8 cellular contexts compared by ENCODE assay signal in the genomic region with DNA sequence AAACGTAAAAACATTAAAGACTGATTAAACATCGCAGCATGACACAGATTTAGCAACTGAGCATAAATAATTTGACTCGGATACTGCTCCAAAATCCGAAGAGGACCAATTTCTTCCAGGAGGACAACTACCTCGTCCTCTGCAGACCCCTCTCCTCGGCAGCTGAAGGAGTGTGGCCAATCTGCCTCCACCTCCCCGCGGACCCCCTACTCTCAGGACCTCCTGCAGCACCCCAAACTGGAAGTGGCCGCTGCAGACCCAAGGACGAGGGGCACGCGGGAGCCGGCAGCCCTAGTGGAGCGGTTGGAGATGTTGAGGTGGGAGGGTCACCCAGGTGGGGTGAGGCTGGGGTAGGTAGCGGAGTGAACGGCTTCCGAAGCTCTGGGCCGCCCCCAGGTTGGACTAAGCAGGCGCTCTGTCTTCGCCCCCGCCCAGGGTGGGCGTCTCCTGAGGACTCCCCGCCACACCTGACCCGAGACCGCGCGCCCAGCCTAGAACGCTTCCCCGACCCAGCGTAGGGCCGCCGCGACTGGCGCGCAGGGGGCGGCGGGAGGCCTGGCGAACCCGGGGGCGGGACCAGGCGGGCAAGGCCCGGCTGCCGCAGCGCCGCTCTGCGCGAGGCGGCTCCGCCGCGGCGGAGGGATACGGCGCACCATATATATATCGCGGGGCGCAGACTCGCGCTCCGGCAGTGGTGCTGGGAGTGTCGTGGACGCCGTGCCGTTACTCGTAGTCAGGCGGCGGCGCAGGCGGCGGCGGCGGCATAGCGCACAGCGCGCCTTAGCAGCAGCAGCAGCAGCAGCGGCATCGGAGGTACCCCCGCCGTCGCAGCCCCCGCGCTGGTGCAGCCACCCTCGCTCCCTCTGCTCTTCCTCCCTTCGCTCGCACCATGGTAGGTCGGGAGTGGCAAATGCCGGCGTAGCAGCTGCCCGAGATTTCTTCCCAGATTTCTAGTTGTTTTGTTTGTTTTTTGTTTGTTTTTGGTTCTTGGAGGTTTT. TPM values are rescaled to one million over a fixed set of nuclear protein-coding genes. Genes with fewer than 3 reads are reported as not detected.
DNase-seq lines count a peak whose midpoint lies in the region; ATAC-seq and TF ChIP-seq lines count a peak whose summit lies in the region.

TSS of gene CALM1 (plus strand) at position 688 of the 998 bp plus-strand sequence. CDS start at position 890, 202 bp downstream.

- H3K4me2 ChIP-seq in OCI-LY7 (ENCODE audit: low read length), result peak within 1 kb of the TSS; percentile 83

- H3K27ac ChIP-seq in HUES6 (ENCODE audit: low read depth, low read length) (no peak within 1 kb of the TSS), OCI-LY7 (ENCODE audit: low read depth, low read length, poor library complexity, severe bottlenecking) (peak within 1 kb of the TSS; percentile 79)

- H3K27me3 ChIP-seq in HUES6 (ENCODE audit: control insufficient read depth, insufficient read depth, low read length), result no peaks in the 10 kb centered on the region; the same call in 1 of the 2 replicates
- no peaks in the 10 kb centered on the region for H3K27me3 ChIP-seq in mucosa of stomach (ENCODE audit: control insufficient read depth, insufficient read depth, low read length)

- TSS peak; percentile 94 for BruUV-seq in OCI-LY7 (replicated peaks; lab: Mats Ljungman, UMichigan)

- H3K9ac ChIP-seq in HUES6 (ENCODE audit: low read length) (peak within 1 kb of the TSS; percentile 90), mucosa of stomach (ENCODE audit: low read length) (peak within 1 kb of the TSS; percentile 93)

- DNase-seq in D341Med (ENCODE audit: low spot score), result peak; percentile 98
- DNase-seq in OCI-LY7 (ENCODE audit: low spot score), result peak; percentile 94
- peak; percentile 98 for DNase-seq in activated T-cell treated with anti-CD3 and anti-CD28 coated beads for 48 hours (ENCODE audit: low read depth)
- no peak for DNase-seq in epithelial cell of proximal tubule (ENCODE audit: low read depth)
- peak; percentile 97 for DNase-seq in stimulated activated CD8-positive, alpha-beta memory T cell treated with anti-CD3 and anti-CD28 coated beads, Interleukin-4, amount 100 ng/mL, for 48 hours

- H3K79me2 ChIP-seq in OCI-LY7 (ENCODE audit: insufficient read depth, low read depth, low read length), result peaks cover 38% of the 10 kb centered on the region

- H3K9me2 ChIP-seq in OCI-LY7 (ENCODE audit: insufficient read depth, low read length), result no peaks in the 10 kb centered on the region

- H2AFZ ChIP-seq in OCI-LY7 (ENCODE audit: low read length), result peak within 1 kb of the TSS; percentile 59

- CTCF ChIA-PET in OCI-LY7 (lab: Charles Lee; ENCODE audit: unreplicated experiment), result no interaction called here

- intact Hi-C loops in OCI-LY7 (cut with micrococcal nuclease; ENCODE audit: unreplicated experiment), result loop anchor here (1.0 to 5.0 kb wide), 5 partner anchors 13 to 666 kb away; partner anchors contain the start of genes NRDE2, PSMC1, RPS6KA5 and TDP1

- no peak for TF ChIP-seq CTCF in OCI-LY7 (conservative IDR thresholded peaks at IDR 0.05; ENCODE audit: low read length)
- TF ChIP-seq CTCF in epithelial cell of proximal tubule (conservative IDR thresholded peaks at IDR 0.05; ENCODE audit: low read depth, low read length), result no peak

- POLR2A ChIA-PET in OCI-LY7 (lab: Charles Lee), result interaction anchor here (0.6 to 3.2 kb wide), 3 partner anchors 10 to 1576 kb away, joined by 3 to 33 read pairs (median 7); no protein-coding TSS in a partner anchor

- H3K4me1 ChIP-seq in HUES6 (ENCODE audit: control insufficient read depth, insufficient read depth, low read length) (peaks cover 9% of the 10 kb centered on the region; the same call in 1 of the 2 replicates), OCI-LY7 (ENCODE audit: insufficient read depth, low read length, poor library complexity, severe bottlenecking) (peaks cover 20% of the 10 kb centered on the region), mucosa of stomach (ENCODE audit: control insufficient read depth, insufficient read depth, low read length) (peaks cover 23% of the 10 kb centered on the region)

- peaks cover 25% of the 10 kb centered on the region for H4K20me1 ChIP-seq in OCI-LY7 (ENCODE audit: insufficient read depth, low read length)

- H3K9me3 ChIP-seq in HUES6 (ENCODE audit: control insufficient read depth, insufficient read depth, low read depth, low read length), result no peaks in the 10 kb centered on the region
- H3K9me3 ChIP-seq in OCI-LY7 (ENCODE audit: low read length), result no peaks in the 10 kb centered on the region
- H3K9me3 ChIP-seq in mucosa of stomach (ENCODE audit: control insufficient read depth, low read length), result no peaks in the 10 kb centered on the region

- H3K4me3 ChIP-seq in HUES6 (ENCODE audit: low read depth, low read length) (peak within 1 kb of the TSS; percentile 97), OCI-LY7 (ENCODE audit: low read depth, low read length, poor library complexity, severe bottlenecking) (peak within 1 kb of the TSS; percentile 100), epithelial cell of proximal tubule (ENCODE audit: low read depth, low read length) (peak within 1 kb of the TSS; percentile 64), mucosa of stomach (ENCODE audit: low read length) (peak within 1 kb of the TSS; percentile 76)

- peaks cover 11% of the 10 kb centered on the region for H3K36me3 ChIP-seq in HUES6 (ENCODE audit: control insufficient read depth, insufficient read depth, low read length)
- peaks cover 24% of the 10 kb centered on the region for H3K36me3 ChIP-seq in OCI-LY7 (ENCODE audit: insufficient read depth, low read length)
- H3K36me3 ChIP-seq in mucosa of stomach (ENCODE audit: control insufficient read depth, insufficient read depth, low read length), result no peaks in the 10 kb centered on the region

- peak; percentile 66 for ATAC-seq in GM21390 (IDR thresholded peaks at IDR 0.05; ENCODE audit: unreplicated experiment)

RNA-seq across cellular contexts. Expression of gene CALM1, which starts in this region (rescaled TPM):
- total RNA-seq in OCI-LY7 (2014; rRNA removed; shearing (Covaris generic)), result 311 and 323 TPM in 2 replicates
- total RNA-seq in OCI-LY7 (2022), result 282 and 288 TPM in 2 replicates
- total RNA-seq in epithelial cell of proximal tubule, result 509 and 520 TPM in 2 replicates
